Comparison of ENCODE assay signal across 10 cellular contexts in the genomic region with DNA sequence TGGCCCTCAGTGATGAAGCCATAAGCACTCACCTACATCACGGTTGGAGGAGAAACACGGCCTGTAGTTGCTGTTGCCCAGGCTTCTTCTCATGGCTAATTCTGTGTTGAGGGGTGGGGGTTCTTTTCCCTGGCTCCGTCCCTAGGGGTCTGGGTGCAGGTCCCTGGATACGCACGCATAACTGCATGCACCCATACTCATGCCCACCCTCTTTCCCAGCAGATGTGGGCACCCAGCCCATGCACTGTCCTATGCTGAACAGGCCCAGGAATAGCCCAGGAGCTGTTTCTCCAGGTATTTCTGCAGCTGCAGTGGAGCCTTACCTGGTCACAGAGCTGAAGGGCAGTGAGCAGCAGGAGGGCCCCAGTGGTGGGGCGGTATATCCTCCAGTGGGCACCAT. TPM values are rescaled to one million over a fixed set of nuclear protein-coding genes. Genes with fewer than 3 reads are reported as not detected.
"Had no signal": no experiment of that assay in that cellular context is flagged by ENCODE, and none has a peak within 500 bp of the region (broad histone marks: within the 10 kb centered on the region; RNA-seq: fewer than 3 reads in every experiment).

No MANE protein-coding gene starts in this region.

- H3K4me3 ChIP-seq: GM23248, GM23338, HAP-1 had no signal

- H3K9me3 Mint-ChIP-seq: GM23338, HFFc6 had no signal

- H3K4me3 Mint-ChIP-seq: GM23338, HFFc6 had no signal

- DNase-seq: GM23248, GOT3, H7, HCEC 1CT, HFFc6 had no signal

- H3K9me3 ChIP-seq: HAP-1 had no signal

- H3K36me3 ChIP-seq: HAP-1 had no signal

- H2AFZ ChIP-seq: GM23248, GM23338 had no signal

- H3K27ac ChIP-seq: GM23248 had no signal

- H3K9ac ChIP-seq: GM23248 had no signal

- ATAC-seq: GM23338, HCT116 had no signal

- H3K4me1 ChIP-seq: HAP-1 had no signal

- H3K27ac Mint-ChIP-seq: GM23338, HFFc6 had no signal

- H3K4me2 ChIP-seq: GM23338 had no signal

RNA-seq across cellular contexts. Expression of gene ST6GALNAC1, which starts 18.1 kb away (rescaled TPM):
- total RNA-seq: GM23248, GM23338, H1, H4, H7, HFFc6 had no signal
- polyA plus RNA-seq: GM23248, GM23338, H1 had no signal

RNA-seq across cellular contexts. Expression of gene ST6GALNAC2, which starts 39.8 kb away (rescaled TPM):
- total RNA-seq: H1 had no signal
- polyA plus RNA-seq: GM23338 had no signal
